In the genomic region with DNA sequence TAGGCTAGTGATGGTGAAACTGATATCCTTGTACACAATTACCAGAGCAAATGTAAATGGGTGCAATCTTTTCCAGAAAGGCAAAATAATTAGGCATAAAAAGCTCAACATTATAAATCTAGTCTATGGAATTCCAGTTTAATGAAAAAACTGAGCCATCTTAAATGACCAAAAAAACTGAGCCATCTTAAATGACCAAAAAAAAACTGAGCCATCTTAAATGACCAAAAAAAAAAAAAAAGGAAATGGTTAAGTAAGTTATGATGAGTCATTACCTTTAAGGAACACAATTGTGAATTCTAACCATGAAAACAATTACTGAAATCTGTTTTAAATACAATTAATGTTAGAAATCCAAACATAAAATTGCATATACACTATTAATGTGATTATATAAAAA, we compare ENCODE assay signal across 20 cellular contexts. TPM values are rescaled to one million over a fixed set of nuclear protein-coding genes. Genes with fewer than 3 reads are reported as not detected.
DNase-seq lines count a peak whose midpoint lies in the region; ATAC-seq and TF ChIP-seq lines count a peak whose summit lies in the region.
"Had no signal": no experiment of that assay in that cellular context is flagged by ENCODE, and none has a peak within 500 bp of the region (broad histone marks: within the 10 kb centered on the region; RNA-seq: fewer than 3 reads in every experiment).

No MANE protein-coding gene starts in this region.

- intact Hi-C loops in upper lobe of right lung (cut with DNase I): no loop called here

- H3K4me3 ChIP-seq in fibroblast of pulmonary artery (replicated peaks; ENCODE audit: low read depth, low read length): no peak overlapping the region
- H3K4me3 ChIP-seq in upper lobe of right lung: no peak overlapping the region
- H3K4me3 ChIP-seq: upper lobe of left lung had no signal

- H3K9me3 ChIP-seq in upper lobe of right lung: no peaks in the 10 kb centered on the region
- H3K9me3 ChIP-seq: upper lobe of left lung had no signal

- ATAC-seq in HG02623 (IDR thresholded peaks at IDR 0.05; ENCODE audit: unreplicated experiment) (no peak), upper lobe of right lung (no peak)
- ATAC-seq: activated CD8-positive, alpha-beta T cell treated with anti-CD3 and anti-CD28 coated beads, Interleukin-2, amount 10 ng/mL, durations not matched to agents 7 days and 5 days; foreskin keratinocyte; stimulated activated naive CD8-positive, alpha-beta T cell treated with anti-CD3 and anti-CD28 coated beads, Interleukin-15, amount 100 ng/mL, for 72 hours; WTC11 had no signal

- peaks cover 3% of the 10 kb centered on the region for H3K4me1 ChIP-seq in upper lobe of right lung
- H3K4me1 ChIP-seq: upper lobe of left lung had no signal

- DNase-seq in AML-193 (lab: John Stamatoyannopoulos, UW) (peak; percentile 52 to 55), HT1080 (ENCODE audit: low read depth) (peak; percentile 41), RPMI7951 (ENCODE audit: low read depth) (peak; percentile 15), fibroblast of pulmonary artery (ENCODE audit: low read depth) (peak; percentile 25), amygdala (lab: John Stamatoyannopoulos, UW) (no peak), upper lobe of right lung (no peak), dedifferentiated amniotic fluid mesenchymal stem cell (ENCODE audit: extremely low spot score) (no peak)
- DNase-seq: activated CD8-positive, alpha-beta T cell treated with anti-CD3 and anti-CD28 coated beads, Interleukin-2, amount 10 ng/mL, durations not matched to agents 7 days and 5 days; caudate nucleus; DND-41; effector CD8-positive, alpha-beta T cell; foreskin keratinocyte; HFFc6; NCI-H1417; NCI-H774; stimulated activated naive CD8-positive, alpha-beta T cell treated with anti-CD3 and anti-CD28 coated beads, Interleukin-15, amount 100 ng/mL, for 72 hours; T-helper 1 cell; upper lobe of left lung had no signal

- no peaks in the 10 kb centered on the region for H3K36me3 ChIP-seq in upper lobe of right lung
- H3K36me3 ChIP-seq: upper lobe of left lung had no signal

- H3K27ac ChIP-seq in upper lobe of right lung: no peak overlapping the region
- H3K27ac ChIP-seq: foreskin keratinocyte had no signal

- TF ChIP-seq CTCF in fibroblast of pulmonary artery (IDR thresholded peaks at IDR 0.05; ENCODE audit: low read length, missing control alignments) (no peak), upper lobe of right lung (IDR thresholded peaks at IDR 0.05) (no peak)

- no peaks in the 10 kb centered on the region for H3K27me3 ChIP-seq in upper lobe of right lung
- H3K27me3 ChIP-seq: foreskin keratinocyte, upper lobe of left lung had no signal

RNA-seq across cellular contexts. Expression of a gene that starts 25.3 kb away (rescaled TPM):
- total RNA-seq in HT1080 (2014; rRNA removed; shearing (Covaris generic)): 15.0 and 20.8 TPM in 2 replicates
- 14.1 and 15.1 TPM in 2 replicates for polyA plus RNA-seq in HT1080 (2015; cell fraction: cytosol; rRNA removed)
- polyA plus RNA-seq in HT1080 (2015; cell fraction: nucleus; rRNA removed): 8.1 and 8.9 TPM in 2 replicates
- 14.2 and 18.1 TPM in 2 replicates for total RNA-seq in RPMI7951 (2014; rRNA removed; shearing (Covaris generic))
- 21.6 TPM for total RNA-seq in upper lobe of right lung

Comparison
In these comparisons a context has a peak if more than half of its experiments do, and no peak if none do; other contexts are left out.
1. DNase-seq: peak in AML-193 (2 of 2), HT1080 (single experiment), RPMI7951 (single experiment) and fibroblast of pulmonary artery (single experiment); none in amygdala (0 of 56), upper lobe of right lung (single experiment) and dedifferentiated amniotic fluid mesenchymal stem cell (single experiment).